10 cellular contexts compared by ENCODE assay signal in the genomic region with DNA sequence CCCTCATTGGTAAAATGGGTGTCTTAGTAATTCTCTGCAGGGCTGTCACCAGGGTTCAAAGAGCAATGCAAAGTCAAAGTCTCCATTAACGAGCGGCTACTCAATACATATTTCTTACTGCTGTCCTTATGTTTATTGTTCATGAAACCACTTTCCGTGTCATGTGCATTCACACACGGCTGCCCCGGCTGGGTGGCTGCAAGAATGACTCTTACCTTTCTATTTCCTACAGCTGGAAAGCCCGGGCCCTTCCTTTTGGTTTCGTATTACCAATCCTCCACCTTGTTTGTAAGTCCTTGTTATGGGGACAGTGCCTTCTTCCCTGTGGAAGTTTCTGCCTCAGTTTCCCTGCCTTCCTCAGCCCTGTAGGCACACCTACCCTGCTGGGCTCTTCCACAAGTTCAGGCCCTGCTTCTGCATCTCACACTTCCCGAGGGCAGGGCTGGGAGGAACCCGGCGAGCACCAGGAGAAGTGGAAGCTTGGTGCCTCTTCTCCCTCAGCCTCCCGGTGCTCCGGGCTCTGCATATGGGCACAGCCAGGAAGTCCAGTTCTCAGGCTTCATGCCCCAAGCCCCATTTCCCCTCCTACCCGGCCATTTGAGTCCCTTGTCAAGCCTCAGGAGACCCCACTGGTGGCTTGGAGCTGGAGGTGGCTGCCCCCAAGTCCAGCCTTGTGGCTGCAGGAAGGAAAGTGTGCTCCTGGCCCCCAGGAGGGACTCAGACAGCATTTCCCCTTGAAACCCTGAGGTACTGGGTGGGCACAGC. TPM values are rescaled to one million over a fixed set of nuclear protein-coding genes. Genes with fewer than 3 reads are reported as not detected.
DNase-seq lines count a peak whose midpoint lies in the region; ATAC-seq and TF ChIP-seq lines count a peak whose summit lies in the region.
"Had no signal": no experiment of that assay in that cellular context is flagged by ENCODE, and none has a peak within 500 bp of the region (broad histone marks: within the 10 kb centered on the region; RNA-seq: fewer than 3 reads in every experiment).

No MANE protein-coding gene starts in this region.

- H3K27ac ChIP-seq in KOPT-K1 (ENCODE audit: low read depth, low read length, poor library complexity, severe bottlenecking) (peak overlapping the region; percentile 96), lower lobe of right lung (no peak overlapping the region)

- peaks cover 100% of the 10 kb centered on the region for H3K4me1 Mint-ChIP-seq in stimulated activated naive CD8-positive, alpha-beta T cell treated with anti-CD3 and anti-CD28 coated beads, Interleukin-15, Interleukin-2, amounts not matched to agents 100 ng/mL and 50 ng/mL, for 24 hours (ENCODE audit: low read depth)

- H3K36me3 ChIP-seq in KOPT-K1 (ENCODE audit: insufficient read depth, low read length) (no peaks in the 10 kb centered on the region), lower lobe of right lung (no peaks in the 10 kb centered on the region)

- no peaks in the 10 kb centered on the region for H3K9me3 ChIP-seq in KOPT-K1 (ENCODE audit: insufficient read depth, low read length, poor library complexity, severe bottlenecking)
- H3K9me3 ChIP-seq in lower lobe of right lung: no peaks in the 10 kb centered on the region

- peak overlapping the region; percentile 36 for H3K27ac Mint-ChIP-seq in stimulated activated naive CD8-positive, alpha-beta T cell treated with anti-CD3 and anti-CD28 coated beads, Interleukin-15, Interleukin-2, amounts not matched to agents 100 ng/mL and 50 ng/mL, for 24 hours

- no peak for TF ChIP-seq CTCF in lower lobe of right lung (IDR thresholded peaks at IDR 0.05)

- H3K27me3 ChIP-seq in lower lobe of right lung (ENCODE audit: low read depth): no peaks in the 10 kb centered on the region

- no peak overlapping the region for H3K4me3 ChIP-seq in lower lobe of right lung

- peaks cover 17% of the 10 kb centered on the region for H3K9me3 Mint-ChIP-seq in stimulated activated naive CD8-positive, alpha-beta T cell treated with anti-CD3 and anti-CD28 coated beads, Interleukin-15, Interleukin-2, amounts not matched to agents 100 ng/mL and 50 ng/mL, for 24 hours

- no peak overlapping the region for H3K4me3 Mint-ChIP-seq in stimulated activated naive CD8-positive, alpha-beta T cell treated with anti-CD3 and anti-CD28 coated beads, Interleukin-15, Interleukin-2, amounts not matched to agents 100 ng/mL and 50 ng/mL, for 24 hours

- H3K27me3 Mint-ChIP-seq in stimulated activated naive CD8-positive, alpha-beta T cell treated with anti-CD3 and anti-CD28 coated beads, Interleukin-15, Interleukin-2, amounts not matched to agents 100 ng/mL and 50 ng/mL, for 24 hours: no peaks in the 10 kb centered on the region

- DNase-seq in stimulated activated CD4-positive, alpha-beta T cell treated with anti-CD3 and anti-CD28 coated beads, Interleukin-4, amount 100 ng/mL, for 24 hours: peak; percentile 31
- no peak for DNase-seq in stimulated activated CD4-positive, alpha-beta T cell treated with anti-CD3 and anti-CD28 coated beads, Interleukin-4, amount 100 ng/mL, for 1 hour
- DNase-seq in NCI-H524 (lab: John Stamatoyannopoulos, UW) (no peak), lower lobe of right lung (no peak), NCI-H2081 (lab: John Stamatoyannopoulos, UW) (no peak)
- DNase-seq: foreskin fibroblast, NCI-H1092 treated with DMSO at 0.1 percent for 48 hours had no signal

- ATAC-seq in HG02610 (IDR thresholded peaks at IDR 0.05; ENCODE audit: unreplicated experiment) (peak; percentile 46), lower lobe of right lung (no peak)

- peaks cover 35% of the 10 kb centered on the region for H3K36me3 Mint-ChIP-seq in stimulated activated naive CD8-positive, alpha-beta T cell treated with anti-CD3 and anti-CD28 coated beads, Interleukin-15, Interleukin-2, amounts not matched to agents 100 ng/mL and 50 ng/mL, for 24 hours (ENCODE audit: low read depth)

- peaks cover 24% of the 10 kb centered on the region for H3K4me1 ChIP-seq in lower lobe of right lung

- intact Hi-C loops in lower lobe of right lung (cut with DNase I): no loop called here

RNA-seq across cellular contexts. Expression of gene ACKR3, which starts 18.7 kb away (rescaled TPM):
- 12.6 TPM for total RNA-seq in lower lobe of right lung
